In the genomic region with DNA sequence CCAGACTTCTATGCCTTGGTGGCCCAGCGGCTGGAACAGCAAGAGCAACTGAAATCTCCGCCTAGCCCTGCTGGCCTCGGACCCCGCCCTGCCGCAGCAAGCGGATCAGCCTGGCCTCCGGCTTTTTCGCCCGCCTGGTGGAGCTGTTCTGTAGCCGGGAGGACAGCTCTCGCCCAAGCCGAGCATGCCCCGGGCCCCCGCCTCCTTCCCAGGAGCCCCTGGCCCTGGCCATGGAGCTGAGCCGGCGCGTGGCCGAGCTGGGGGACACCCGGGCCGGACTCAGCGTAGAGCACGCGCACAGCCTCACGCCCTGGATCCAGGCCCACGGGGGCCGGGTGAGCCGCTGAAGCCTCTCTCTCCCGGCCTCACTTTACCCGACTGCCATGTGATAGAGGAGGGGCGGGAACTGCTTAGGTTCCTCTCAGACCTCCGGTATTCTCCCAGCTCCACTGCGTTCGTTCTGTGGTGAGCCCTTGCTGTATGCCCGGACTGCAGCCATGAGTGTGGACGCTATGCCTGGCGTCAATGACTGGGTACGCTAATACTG, we compare ENCODE assay signal across 8 cellular contexts. TPM values are rescaled to one million over a fixed set of nuclear protein-coding genes. Genes with fewer than 3 reads are reported as not detected.
DNase-seq lines count a peak whose midpoint lies in the region; ATAC-seq and TF ChIP-seq lines count a peak whose summit lies in the region.

No MANE protein-coding gene starts in this region.

- peak in 2 of 3 experiments; percentile 21 to 48 for TF ChIP-seq CTCF in nephron (IDR thresholded peaks at IDR 0.05; ENCODE audit: unreplicated experiment in 3 of 3)

- H3K4me1 Mint-ChIP-seq in nephron = no peaks in the 10 kb centered on the region

- no peaks in the 10 kb centered on the region for H3K36me3 Mint-ChIP-seq in nephron (ENCODE audit: low read depth)

- peaks cover 12% of the 10 kb centered on the region for H3K27me3 Mint-ChIP-seq in nephron (ENCODE audit: low read depth)

- DNase-seq in DMS53 treated with DMSO at 0.1 percent for 48 hours (lab: John Stamatoyannopoulos, UW; ENCODE audit: unreplicated experiment) (peak; percentile 56), NCI-H2171 treated with DMSO at 0.1 percent for 48 hours (lab: John Stamatoyannopoulos, UW) (peak; percentile 46), middle frontal gyrus (ENCODE audit: extremely low spot score, low spot score) (no peak), SKM-1 (lab: John Stamatoyannopoulos, UW; ENCODE audit: unreplicated experiment) (no peak)

- H3K4me3 Mint-ChIP-seq in nephron = peak overlapping the region; percentile 62 to 72 (median 66)

- ATAC-seq in esophagus mucosa = peak; percentile 52
- ATAC-seq in HG02885 (IDR thresholded peaks at IDR 0.05; ENCODE audit: poor library complexity, unreplicated experiment) = no peak
- ATAC-seq in HG02642 (IDR thresholded peaks at IDR 0.05; ENCODE audit: poor library complexity, unreplicated experiment) = no peak

- H3K27ac Mint-ChIP-seq in nephron = no peak overlapping the region

- no peaks in the 10 kb centered on the region for H3K9me3 Mint-ChIP-seq in nephron

RNA-seq across cellular contexts. Expression of gene MRPL3, which starts 24.1 kb away (rescaled TPM):
- total RNA-seq in esophagus mucosa = 65.6 TPM

Comparison
In these comparisons a context has a peak if more than half of its experiments do, and no peak if none do; other contexts are left out.
1. DNase-seq: peak in DMS53 treated with DMSO at 0.1 percent for 48 hours (single experiment) and NCI-H2171 treated with DMSO at 0.1 percent for 48 hours (single experiment); none in middle frontal gyrus (single experiment) and SKM-1 (single experiment).